In the genomic region with DNA sequence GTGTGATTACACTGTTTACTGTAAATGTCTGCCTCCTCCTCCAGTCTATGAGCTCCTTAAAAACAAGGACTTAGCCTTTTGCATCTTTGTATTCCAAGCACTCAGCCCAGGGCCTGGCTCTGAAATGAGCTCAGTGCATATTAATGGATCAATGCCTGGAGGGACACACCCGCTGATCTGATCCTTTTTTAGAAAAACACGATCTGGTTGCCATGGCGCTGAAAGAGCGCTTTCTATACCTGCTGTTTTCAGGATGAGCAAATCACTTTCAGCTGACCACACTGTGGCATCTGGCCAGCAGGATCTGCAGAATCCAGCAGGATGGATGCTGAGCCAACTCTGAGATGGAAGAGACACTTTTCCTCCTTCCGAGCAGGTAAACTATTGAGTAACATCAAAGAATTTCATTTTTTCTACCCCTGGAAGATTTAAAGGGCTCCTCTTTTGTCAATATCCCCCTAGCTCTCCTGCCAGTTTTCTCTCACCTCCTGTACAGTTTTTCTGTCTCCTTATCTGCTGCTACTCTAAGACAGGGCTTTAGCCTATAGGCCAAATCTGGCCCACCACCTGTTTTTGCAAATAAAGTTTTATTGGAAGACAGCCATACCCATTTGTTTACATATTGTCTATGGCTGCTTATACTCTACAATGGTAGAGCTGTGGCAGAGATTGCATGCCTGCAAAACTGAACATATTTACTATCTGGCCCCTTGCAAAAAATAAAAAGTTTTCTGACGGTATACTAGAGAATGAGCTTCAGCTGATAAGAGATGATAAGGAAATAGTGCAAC, we compare ENCODE assay signal across 11 cellular contexts. TPM values are rescaled to one million over a fixed set of nuclear protein-coding genes. Genes with fewer than 3 reads are reported as not detected.
DNase-seq lines count a peak whose midpoint lies in the region; ATAC-seq and TF ChIP-seq lines count a peak whose summit lies in the region.
"Had no signal": no experiment of that assay in that cellular context is flagged by ENCODE, and none has a peak within 500 bp of the region (broad histone marks: within the 10 kb centered on the region; RNA-seq: fewer than 3 reads in every experiment).

No MANE protein-coding gene starts in this region.

- H3K27me3 ChIP-seq in IMR-90 (ENCODE audit: control insufficient read depth, insufficient read depth, low read length) = no peaks in the 10 kb centered on the region
- H3K27me3 ChIP-seq: adrenal gland had no signal

- no peak overlapping the region for H3K9ac ChIP-seq in IMR-90 (ENCODE audit: low read depth, low read length)

- in situ Hi-C loops in IMR-90 (cut with MboI; ENCODE audit: low sequenced_read_pairs) = no loop called here

- TF ChIP-seq CTCF in IMR-90 (conservative IDR thresholded peaks at IDR 0.05; ENCODE audit: low read depth, low read length) (no peak), CD14-positive monocyte (IDR thresholded peaks at IDR 0.05) (no peak)

- 92% methylated on average over 2 of the region's 6 CpGs; no CpG with 5 or more reads in 1 of the 2 experiments for WGBS in IMR-90 (ENCODE audit: extremely low coverage in 2 of 2, insufficient read length in 1 of 2), 2 experiments

- no peak overlapping the region for H3K14ac ChIP-seq in IMR-90 (replicated peaks; ENCODE audit: low read depth, low read length)

- no peak overlapping the region for H3K18ac ChIP-seq in IMR-90 (ENCODE audit: low read depth, low read length)

- H2BK20ac ChIP-seq in IMR-90 (ENCODE audit: low read depth, low read length) = no peak overlapping the region

- no peak overlapping the region for H3K4ac ChIP-seq in IMR-90 (ENCODE audit: low read depth, low read length)

- H4K5ac ChIP-seq in IMR-90 (ENCODE audit: low read depth, low read length) = no peak overlapping the region

- POLR2A ChIA-PET in IMR-90 (lab: Charles Lee; ENCODE audit: unreplicated experiment) = no interaction called here

- no peak overlapping the region for H3K27ac Mint-ChIP-seq in CD14-positive monocyte
- H3K27ac Mint-ChIP-seq: naive thymus-derived CD4-positive, alpha-beta T cell had no signal

- H3K4me3 Mint-ChIP-seq in activated T-cell treated with anti-CD3 and anti-CD28 coated beads, Interleukin-2, amount 50 U/mL, for 4 hours = no peak overlapping the region
- no peak overlapping the region for H3K4me3 Mint-ChIP-seq in CD14-positive monocyte
- H3K4me3 Mint-ChIP-seq: naive thymus-derived CD4-positive, alpha-beta T cell had no signal

- no peak overlapping the region for H3K23ac ChIP-seq in IMR-90 (ENCODE audit: low read depth, low read length)

- H2AK9ac ChIP-seq in IMR-90 (replicated peaks; ENCODE audit: low read depth, low read length, poor library complexity) = no peak overlapping the region

- H4K91ac ChIP-seq in IMR-90 (ENCODE audit: insufficient read depth, low read depth, low read length) = no peak overlapping the region

- no peaks in the 10 kb centered on the region for H4K20me1 ChIP-seq in IMR-90 (ENCODE audit: insufficient read depth, low read length)

- H2AFZ ChIP-seq in IMR-90 (replicated peaks; ENCODE audit: low read length, poor library complexity) = no peak overlapping the region

- H3K27me3 Mint-ChIP-seq in activated T-cell treated with anti-CD3 and anti-CD28 coated beads, Interleukin-2, amount 50 U/mL, for 4 hours (ENCODE audit: low read depth) = no peaks in the 10 kb centered on the region
- H3K27me3 Mint-ChIP-seq in CD14-positive monocyte (ENCODE audit: low read depth in 3 of 3) = no peaks in the 10 kb centered on the region
- H3K27me3 Mint-ChIP-seq: naive thymus-derived CD4-positive, alpha-beta T cell had no signal

- H3K56ac ChIP-seq in IMR-90 (ENCODE audit: extremely low read depth, insufficient read depth, low read length) = no peak overlapping the region

- CTCF ChIA-PET in IMR-90 (lab: Yijun Ruan, JAX) = no interaction called here

- no peak for TF ChIP-seq POLR2A in IMR-90 (IDR thresholded peaks at IDR 0.05; ENCODE audit: low read depth, low read length)

- H4K8ac ChIP-seq in IMR-90 (ENCODE audit: low read depth in 2 of 2, low read length in 2 of 2) = no peak overlapping the region

- H2BK120ac ChIP-seq in IMR-90 (ENCODE audit: low read depth, low read length) = no peak overlapping the region

- H2BK15ac ChIP-seq in IMR-90 (ENCODE audit: low read depth, low read length) = no peak overlapping the region

- no peaks in the 10 kb centered on the region for H3K4me1 Mint-ChIP-seq in activated T-cell treated with anti-CD3 and anti-CD28 coated beads, Interleukin-2, amount 50 U/mL, for 4 hours (ENCODE audit: low read depth)
- no peaks in the 10 kb centered on the region for H3K4me1 Mint-ChIP-seq in CD14-positive monocyte
- H3K4me1 Mint-ChIP-seq: naive thymus-derived CD4-positive, alpha-beta T cell had no signal

- intact Hi-C loops in IMR-90 (cut with micrococcal nuclease) = no loop called here
- intact Hi-C loops in CD14-positive monocyte (cut with micrococcal nuclease) = no loop called here

- no peaks in the 10 kb centered on the region for H3K4me1 ChIP-seq in IMR-90 (ENCODE audit: control insufficient read depth, insufficient read depth, low read length)

- no peaks in the 10 kb centered on the region for H3K36me3 ChIP-seq in IMR-90 (ENCODE audit: control insufficient read depth, insufficient read depth, low read length)
- H3K36me3 ChIP-seq: adrenal gland had no signal

- H3K4me3 ChIP-seq in IMR-90 (ENCODE audit: insufficient read depth, low read depth, low read length) = no peak overlapping the region
- H3K4me3 ChIP-seq: adrenal gland had no signal

- no peaks in the 10 kb centered on the region for H3K9me3 Mint-ChIP-seq in activated T-cell treated with anti-CD3 and anti-CD28 coated beads, Interleukin-2, amount 50 U/mL, for 4 hours
- no peaks in the 10 kb centered on the region for H3K9me3 Mint-ChIP-seq in CD14-positive monocyte
- H3K9me3 Mint-ChIP-seq: naive thymus-derived CD4-positive, alpha-beta T cell had no signal

- DNase-seq in IMR-90 (peak; percentile 25), NCI-H69 (lab: John Stamatoyannopoulos, UW) (peak; percentile 99), mucosa of gallbladder (ENCODE audit: low spot score) (peak; percentile 60), H4 (ENCODE audit: low spot score) (no peak), CD14-positive monocyte (ENCODE audit: low spot score) (no peak)
- DNase-seq in activated T-cell treated with anti-CD3 and anti-CD28 coated beads, Interleukin-2, amount 50 U/mL, for 4 hours = no peak
- DNase-seq: activated CD4-positive, alpha-beta T cell treated with anti-CD3 and anti-CD28 coated beads, Interleukin-2, amount 50 U/mL, for 1 hour; naive thymus-derived CD4-positive, alpha-beta T cell had no signal

- H3K79me1 ChIP-seq in IMR-90 (ENCODE audit: low read depth in 1 of 2, low read length in 2 of 2) = no peaks in the 10 kb centered on the region

- TF ChIP-seq RAD21 in IMR-90 (IDR thresholded peaks at IDR 0.05; ENCODE audit: low read length) = no peak

- no peaks in the 10 kb centered on the region for H3K9me3 ChIP-seq in IMR-90 (ENCODE audit: control insufficient read depth, insufficient read depth, low read length)
- H3K9me3 ChIP-seq: adrenal gland had no signal

- H3K9me1 ChIP-seq in IMR-90 (ENCODE audit: insufficient read depth, low read length) = peaks cover 3% of the 10 kb centered on the region; the same call in 1 of the 2 replicates

- H3K36me3 Mint-ChIP-seq in activated T-cell treated with anti-CD3 and anti-CD28 coated beads, Interleukin-2, amount 50 U/mL, for 4 hours (ENCODE audit: insufficient read depth) = peaks cover 6% of the 10 kb centered on the region
- peaks cover 29 to 32% of the 10 kb centered on the region in 2 donors for H3K36me3 Mint-ChIP-seq in CD14-positive monocyte

- ATAC-seq in IMR-90 (ENCODE audit: low read depth) (no peak), GM18858 (IDR thresholded peaks at IDR 0.05; ENCODE audit: unreplicated experiment) (no peak)
- no peak for ATAC-seq in activated T-cell treated with anti-CD3 and anti-CD28 coated beads, Interleukin-2, amount 50 U/mL, for 4 hours
- ATAC-seq: naive thymus-derived CD4-positive, alpha-beta T cell had no signal

- H3K27ac ChIP-seq in IMR-90 (ENCODE audit: insufficient read depth, low read length) (no peak overlapping the region), cingulate gyrus (ENCODE audit: low read depth, low read length) (peak overlapping the region; percentile 50)

- no peak overlapping the region for H2AK5ac ChIP-seq in IMR-90 (ENCODE audit: low read depth, low read length)

- BruUV-seq in IMR-90 (replicated peaks; lab: Mats Ljungman, UMichigan) = no TSS peak

- dilution Hi-C loops in IMR-90 (cut with HindIII; ENCODE audit: low sequenced_read_pairs, unreplicated experiment) = no loop called here

- no peak overlapping the region for H2BK5ac ChIP-seq in IMR-90 (ENCODE audit: low read depth, low read length, poor library complexity, severe bottlenecking)

- H3K4me2 ChIP-seq in IMR-90 (ENCODE audit: low read depth, low read length) = no peak overlapping the region

TF ChIP-seq in IMR-90, 13 proteins besides CTCF, POLR2A, EP300 and RAD21 (continues in another document):
- no peak for TF ChIP-seq MAFK (IDR thresholded peaks at IDR 0.05; ENCODE audit: low read depth, low read length)
- TF ChIP-seq MXI1 (IDR thresholded peaks at IDR 0.05; ENCODE audit: borderline replicate concordance, low read depth, low read length) = no peak
- TF ChIP-seq FOS (IDR thresholded peaks at IDR 0.05; ENCODE audit: low read depth, low read length) = no peak

RNA-seq across cellular contexts. Expression of a gene that starts 37.6 kb away (rescaled TPM):
- total RNA-seq in IMR-90 (2012; rRNA removed) (105 and 209 TPM in 2 replicates), mucosa of gallbladder (51.7 TPM)
- polyA plus RNA-seq in IMR-90 (2012; rRNA removed) (494 and 551 TPM in 2 replicates), CD14-positive monocyte (10 to 100 TPM; 46.0 to 48.6 TPM)
- polyA plus RNA-seq in IMR-90 (2012; cell fraction: cytosol; rRNA removed) = 298 and 1,288 TPM in 2 replicates
- 125 and 513 TPM in 2 replicates for polyA plus RNA-seq in IMR-90 (2012; cell fraction: nucleus; rRNA removed; ENCODE audit: low replicate concordance)
- total RNA-seq in activated T-cell treated with anti-CD3 and anti-CD28 coated beads, Interleukin-2, amount 50 U/mL, for 4 hours = 100 to 1,000 TPM; 366 to 488 (median 410) TPM
- total RNA-seq in H4 (2014; rRNA removed; shearing (Covaris generic)) = 344 and 405 TPM in 2 replicates

RNA-seq across cellular contexts. Expression of a gene that starts 52.4 kb away (rescaled TPM):
- total RNA-seq in IMR-90 (2012; rRNA removed) = 12.0 and 17.5 TPM in 2 replicates
- polyA plus RNA-seq in IMR-90 (2012; rRNA removed) = 18.6 and 19.1 TPM in 2 replicates
- polyA plus RNA-seq in IMR-90 (2012; cell fraction: cytosol; rRNA removed) = 12.4 and 17.8 TPM in 2 replicates
- 3.6 and 4.5 TPM in 2 replicates for polyA plus RNA-seq in IMR-90 (2012; cell fraction: nucleus; rRNA removed; ENCODE audit: low replicate concordance)
- total RNA-seq in mucosa of gallbladder = 69.5 TPM
- 10 to 100 TPM; 66.0 to 75.5 (median 67.5) TPM for total RNA-seq in activated T-cell treated with anti-CD3 and anti-CD28 coated beads, Interleukin-2, amount 50 U/mL, for 4 hours
- 127 and 144 TPM in 2 replicates for total RNA-seq in H4 (2014; rRNA removed; shearing (Covaris generic))
- 10 to 100 TPM; 10.7 to 18.1 TPM for polyA plus RNA-seq in CD14-positive monocyte

Comparison
In these comparisons a context has a peak if more than half of its experiments do, and no peak if none do; other contexts are left out.
1. DNase-seq: peak in IMR-90 (single experiment), NCI-H69 (single experiment) and mucosa of gallbladder (single experiment); none in activated T-cell treated with anti-CD3 and anti-CD28 coated beads, Interleukin-2, amount 50 U/mL, for 4 hours (single experiment), H4 (single experiment) and CD14-positive monocyte (single experiment).